Comparison of ENCODE assay signal across 1 cellular context in genomic region chr5:95963650-95964410, GRCh38.
TF ChIP-seq lines count a peak whose summit lies in the region.

No MANE protein-coding gene starts in this region.

TF ChIP-seq in H1, 55 proteins besides CTCF, POLR2A, EP300 and RAD21:
- TF ChIP-seq HDAC6 (IDR thresholded peaks at IDR 0.05; ENCODE audit: low read depth, low read length) (no peak), JUND (IDR thresholded peaks at IDR 0.05; ENCODE audit: low read length) (peak; percentile 43; the same call in 1 of the 2 replicates), SRF (IDR thresholded peaks at IDR 0.05; ENCODE audit: low read depth, low read length) (no peak), MAFK (IDR thresholded peaks at IDR 0.05; ENCODE audit: low read depth, low read length) (no peak), ATF3 (IDR thresholded peaks at IDR 0.05; ENCODE audit: insufficient read depth, low read depth, low read length) (no peak), BACH1 (IDR thresholded peaks at IDR 0.05; ENCODE audit: low read length) (no peak), SIRT6 (IDR thresholded peaks at IDR 0.05; ENCODE audit: low read length) (no peak), SP1 (IDR thresholded peaks at IDR 0.05; ENCODE audit: low read depth, low read length) (peak; percentile 83), CHD7 (IDR thresholded peaks at IDR 0.05; ENCODE audit: insufficient replicate concordance, low read length) (no peak), MAX (IDR thresholded peaks at IDR 0.05) (no peak), USF2 (IDR thresholded peaks at IDR 0.05; ENCODE audit: low read length) (no peak), GTF2F1 (IDR thresholded peaks at IDR 0.05; ENCODE audit: borderline replicate concordance, low read depth, low read length) (no peak), BRCA1 (IDR thresholded peaks at IDR 0.05; ENCODE audit: low read depth, low read length) (no peak), RBBP5 (IDR thresholded peaks at IDR 0.05; ENCODE audit: borderline replicate concordance, low read depth, low read length) (no peak), TCF12 (IDR thresholded peaks at IDR 0.05; ENCODE audit: low read depth, low read length) (peak; percentile 51; the same call in 1 of the 2 replicates), KDM1A (IDR thresholded peaks at IDR 0.05; ENCODE audit: borderline replicate concordance, low read length) (no peak), CTBP2 (IDR thresholded peaks at IDR 0.05; ENCODE audit: borderline replicate concordance, insufficient read depth, insufficient read length, low read length) (no peak), YY1 (IDR thresholded peaks at IDR 0.05; ENCODE audit: low read depth, low read length) (no peak), CHD1 (IDR thresholded peaks at IDR 0.05; ENCODE audit: low read depth, low read length) (no peak), POLR2AphosphoS5 (IDR thresholded peaks at IDR 0.05; ENCODE audit: low read depth, low read length) (peak; percentile 44; the same call in 1 of the 2 replicates), SP4 (IDR thresholded peaks at IDR 0.05; ENCODE audit: low read length) (no peak), KDM4A (IDR thresholded peaks at IDR 0.05; ENCODE audit: low read depth, low read length, severe bottlenecking) (no peak), RFX5 (IDR thresholded peaks at IDR 0.05; ENCODE audit: borderline replicate concordance, low read depth, low read length) (no peak), TEAD4 (IDR thresholded peaks at IDR 0.05; ENCODE audit: low read depth, low read length) (no peak), JUN (IDR thresholded peaks at IDR 0.05; ENCODE audit: low read depth, low read length) (no peak), CEBPB (IDR thresholded peaks at IDR 0.05; ENCODE audit: low read depth, low read length) (peak; percentile 29; the same call in 1 of the 2 replicates)
